8 cellular contexts compared by ENCODE assay signal in genomic region chr22:40396882-40397281, GRCh38. TPM values are rescaled to one million over a fixed set of nuclear protein-coding genes. Genes with fewer than 3 reads are reported as not detected.
DNase-seq lines count a peak whose midpoint lies in the region; ATAC-seq and TF ChIP-seq lines count a peak whose summit lies in the region.

No MANE protein-coding gene starts in this region.

- DNase-seq in Daoy (ENCODE audit: low read depth) (peak; percentile 60), NCI-H345 treated with DMSO at 0.1 percent for 48 hours (lab: John Stamatoyannopoulos, UW; ENCODE audit: unreplicated experiment) (peak; percentile 48), fibroblast of the aortic adventitia (ENCODE audit: low read depth) (peak; percentile 58), progenitor cell of endocrine pancreas (ENCODE audit: low spot score, unreplicated experiment) (peak; percentile 35)
- no peak for DNase-seq in stimulated activated CD4-positive, alpha-beta T cell treated with anti-CD3 and anti-CD28 coated beads, Interleukin-4, amount 100 ng/mL, for 1 hour
- no peak for DNase-seq in activated CD4-positive, CD25-positive, alpha-beta regulatory T cell (lab: John Stamatoyannopoulos, UW)

- H3K4me1 Mint-ChIP-seq in progenitor cell of endocrine pancreas (ENCODE audit: low read depth) = peaks cover 20% of the 10 kb centered on the region

- H3K36me3 Mint-ChIP-seq in progenitor cell of endocrine pancreas (ENCODE audit: insufficient read depth) = peaks cover 5% of the 10 kb centered on the region

- ATAC-seq in HG03039 (IDR thresholded peaks at IDR 0.05; ENCODE audit: unreplicated experiment) (no peak), HG02970 (IDR thresholded peaks at IDR 0.05; ENCODE audit: low FRiP score, unreplicated experiment) (no peak)

- H3K9me3 Mint-ChIP-seq in progenitor cell of endocrine pancreas (ENCODE audit: low read depth) = no peaks in the 10 kb centered on the region

- TF ChIP-seq CTCF in fibroblast of the aortic adventitia (IDR thresholded peaks at IDR 0.05; ENCODE audit: insufficient read depth, low read length) = no peak
- no peak for TF ChIP-seq CTCF in progenitor cell of endocrine pancreas (IDR thresholded peaks at IDR 0.05; ENCODE audit: unreplicated experiment)

- peak overlapping the region; percentile 76 for H3K27ac Mint-ChIP-seq in progenitor cell of endocrine pancreas

- H3K4me3 ChIP-seq in fibroblast of the aortic adventitia (ENCODE audit: low read depth, low read length) = no peak overlapping the region

- H3K4me3 Mint-ChIP-seq in progenitor cell of endocrine pancreas (ENCODE audit: low read depth) = peak overlapping the region; percentile 49

- H3K27me3 Mint-ChIP-seq in progenitor cell of endocrine pancreas = no peaks in the 10 kb centered on the region

RNA-seq across cellular contexts. Expression of gene SGSM3, which starts 26.5 kb away (rescaled TPM):
- 11.8 and 12.6 TPM in 2 replicates for total RNA-seq in Daoy (2014; rRNA removed; shearing (Covaris generic))
- 20.2 and 47.0 TPM in 2 replicates for total RNA-seq in fibroblast of the aortic adventitia (ENCODE audit: low replicate concordance)
- total RNA-seq in progenitor cell of endocrine pancreas = 106 and 117 TPM in 2 replicates

RNA-seq across cellular contexts. Expression of gene ADSL, which starts 50.6 kb away (rescaled TPM):
- total RNA-seq in Daoy (2014; rRNA removed; shearing (Covaris generic)) = 285 and 350 TPM in 2 replicates
- total RNA-seq in fibroblast of the aortic adventitia (ENCODE audit: low replicate concordance) = 84.8 and 107 TPM in 2 replicates
- total RNA-seq in progenitor cell of endocrine pancreas = 83.0 and 85.0 TPM in 2 replicates

Comparison
In these comparisons a context has a peak if more than half of its experiments do, and no peak if none do; other contexts are left out.
1. DNase-seq: peak in Daoy (single experiment), NCI-H345 treated with DMSO at 0.1 percent for 48 hours (single experiment), fibroblast of the aortic adventitia (single experiment) and progenitor cell of endocrine pancreas (single experiment); none in stimulated activated CD4-positive, alpha-beta T cell treated with anti-CD3 and anti-CD28 coated beads, Interleukin-4, amount 100 ng/mL, for 1 hour (single experiment) and activated CD4-positive, CD25-positive, alpha-beta regulatory T cell (0 of 4).